ENCODE assay signal across 8 cellular contexts in genomic region chrX:1391370-1391706, GRCh38. TPM values are rescaled to one million over a fixed set of nuclear protein-coding genes. Genes with fewer than 3 reads are reported as not detected.
DNase-seq lines count a peak whose midpoint lies in the region; ATAC-seq and TF ChIP-seq lines count a peak whose summit lies in the region.

No MANE protein-coding gene starts in this region.

- POLR2A ChIA-PET in activated B cell treated with CpG ODN at 0.5 μM for 24 hours (lab: Charles Lee) = no interaction called here

- intact Hi-C loops in activated B cell treated with CpG ODN at 0.5 μM for 24 hours (cut with micrococcal nuclease) = loop anchor here (5.0 kb wide), 2 partner anchors 1126 to 1301 kb away; partner anchors contain the start of gene CD99
- intact Hi-C loops in Right ventricle myocardium superior (cut with DNase I) = loop anchor here (10.0 kb wide), 1 partner anchor 53 kb away; no protein-coding TSS in a partner anchor

- peaks cover 62% of the 10 kb centered on the region for H3K36me3 Mint-ChIP-seq in activated B cell treated with CpG ODN at 0.5 μM for 24 hours (ENCODE audit: low read depth)

- H3K4me3 Mint-ChIP-seq in activated B cell treated with CpG ODN at 0.5 μM for 24 hours = peak overlapping the region; percentile 93

- H3K4me1 Mint-ChIP-seq in activated B cell treated with CpG ODN at 0.5 μM for 24 hours = peaks cover 47% of the 10 kb centered on the region

- H3K27ac Mint-ChIP-seq in activated B cell treated with CpG ODN at 0.5 μM for 24 hours = peak overlapping the region; percentile 93

- peak; percentile 94 for DNase-seq in 8988T
- peak; percentile 99 for DNase-seq in activated B cell treated with CpG ODN at 0.5 μM for 24 hours
- no peak for DNase-seq in Right ventricle myocardium superior
- no peak for DNase-seq in skeletal muscle cell (ENCODE audit: low read depth)
- no peak for DNase-seq in NCI-H774 (lab: John Stamatoyannopoulos, UW)
- DNase-seq in omental fat pad (ENCODE audit: low spot score) = no peak

- no peaks in the 10 kb centered on the region for H3K27me3 Mint-ChIP-seq in activated B cell treated with CpG ODN at 0.5 μM for 24 hours

- CTCF ChIA-PET in activated B cell treated with CpG ODN at 0.5 μM for 24 hours (lab: Charles Lee) = no interaction called here

- ATAC-seq in GM21526 (IDR thresholded peaks at IDR 0.05; ENCODE audit: low FRiP score, unreplicated experiment) = peak; percentile 37
- ATAC-seq in activated B cell treated with CpG ODN at 0.5 μM for 24 hours (ENCODE audit: low read depth) = no peak
- peak; percentile 74 for ATAC-seq in Right ventricle myocardium superior (ENCODE audit: poor library complexity)
- no peak for ATAC-seq in HG02678 (IDR thresholded peaks at IDR 0.05; ENCODE audit: unreplicated experiment)
- no peak for ATAC-seq in omental fat pad (ENCODE audit: low FRiP score)

- H3K9me3 Mint-ChIP-seq in activated B cell treated with CpG ODN at 0.5 μM for 24 hours = no peaks in the 10 kb centered on the region

- peak overlapping the region; percentile 100 for H3K4me3 ChIP-seq in skeletal muscle cell (ENCODE audit: low read depth, low read length)

- TF ChIP-seq CTCF in activated B cell treated with CpG ODN at 0.5 μM for 24 hours (IDR thresholded peaks at IDR 0.05) (no peak), omental fat pad (IDR thresholded peaks at IDR 0.05) (no peak)

RNA-seq across cellular contexts. Expression of gene SLC25A6, which starts 0.6 kb away (rescaled TPM):
- total RNA-seq in activated B cell treated with CpG ODN at 0.5 μM for 24 hours (436 and 472 TPM in 2 replicates), Right ventricle myocardium superior (141 TPM), omental fat pad (100 to 1,000 TPM; 342 to 468 (median 415) TPM)

RNA-seq across cellular contexts. Expression of gene IL3RA, which starts 54.8 kb away (rescaled TPM):
- 0.53 and 0.66 TPM in 2 replicates for total RNA-seq in activated B cell treated with CpG ODN at 0.5 μM for 24 hours
- total RNA-seq in Right ventricle myocardium superior = 6.4 TPM
- total RNA-seq in omental fat pad = 10 to 100 TPM in 3 of 4 donors, 1 to 10 TPM in 1; 5.2 to 38.3 (median 20.6) TPM

Comparison
In these comparisons a context has a peak if more than half of its experiments do, and no peak if none do; other contexts are left out.
1. DNase-seq: peak in 8988T (single experiment) and activated B cell treated with CpG ODN at 0.5 μM for 24 hours (single experiment); none in Right ventricle myocardium superior (single experiment), skeletal muscle cell (single experiment), NCI-H774 (single experiment) and omental fat pad (single experiment).
2. ATAC-seq: peak in GM21526 (single experiment) and Right ventricle myocardium superior (single experiment); none in activated B cell treated with CpG ODN at 0.5 μM for 24 hours (single experiment), HG02678 (single experiment) and omental fat pad (single experiment).